Comparison of ENCODE assay signal across 1 cellular context in the genomic region with DNA sequence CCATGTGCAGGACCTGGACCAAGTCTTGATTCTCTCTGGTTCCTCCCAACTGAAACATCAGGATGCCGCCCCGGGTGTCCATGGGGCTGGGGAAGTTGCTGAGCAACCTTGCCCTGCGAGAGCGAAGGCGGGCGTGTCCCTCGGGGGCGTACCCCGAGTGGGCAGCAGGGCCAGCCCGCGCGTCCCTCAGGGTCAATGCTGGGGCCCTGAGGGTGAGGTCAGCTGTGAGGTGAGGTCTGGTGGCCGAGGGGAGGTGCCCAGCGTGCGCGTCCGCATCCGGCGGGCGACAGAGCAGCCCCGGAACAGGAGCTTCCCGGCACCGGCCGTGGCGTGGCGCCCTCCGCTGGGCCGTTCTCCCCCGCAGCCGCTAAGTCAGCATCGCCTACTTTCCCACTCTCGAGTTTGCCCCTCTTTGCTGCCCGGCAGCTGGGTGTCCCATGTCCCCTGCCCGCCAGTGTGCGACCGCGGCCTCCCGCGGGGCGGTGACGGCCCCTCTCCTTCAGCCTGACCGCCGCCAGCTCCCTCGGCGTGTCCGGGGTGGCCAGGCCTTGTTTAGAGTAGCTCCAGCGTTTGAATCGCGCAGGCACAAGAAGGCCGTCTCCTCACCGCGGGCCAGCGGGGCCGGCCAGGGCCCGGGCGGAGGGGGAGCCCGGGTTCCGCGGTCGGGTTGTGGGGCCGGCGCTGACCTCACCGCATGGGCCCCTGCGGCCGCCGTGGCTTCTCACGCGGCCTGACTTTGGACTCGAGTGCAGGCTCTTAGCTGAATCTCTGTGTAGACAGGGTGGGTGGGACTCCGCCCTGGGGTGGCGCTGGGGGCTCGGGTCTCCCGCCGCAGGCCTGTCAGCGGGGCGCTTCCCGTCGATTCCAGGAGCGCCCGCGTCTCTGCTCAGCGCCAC.
TF ChIP-seq lines count a peak whose summit lies in the region.

No MANE protein-coding gene starts in this region.

TF ChIP-seq in HEK293, 187 proteins besides CTCF, POLR2A, EP300 and RAD21 (continued from another document and continues in another):
- TF ChIP-seq, protein P1, sequence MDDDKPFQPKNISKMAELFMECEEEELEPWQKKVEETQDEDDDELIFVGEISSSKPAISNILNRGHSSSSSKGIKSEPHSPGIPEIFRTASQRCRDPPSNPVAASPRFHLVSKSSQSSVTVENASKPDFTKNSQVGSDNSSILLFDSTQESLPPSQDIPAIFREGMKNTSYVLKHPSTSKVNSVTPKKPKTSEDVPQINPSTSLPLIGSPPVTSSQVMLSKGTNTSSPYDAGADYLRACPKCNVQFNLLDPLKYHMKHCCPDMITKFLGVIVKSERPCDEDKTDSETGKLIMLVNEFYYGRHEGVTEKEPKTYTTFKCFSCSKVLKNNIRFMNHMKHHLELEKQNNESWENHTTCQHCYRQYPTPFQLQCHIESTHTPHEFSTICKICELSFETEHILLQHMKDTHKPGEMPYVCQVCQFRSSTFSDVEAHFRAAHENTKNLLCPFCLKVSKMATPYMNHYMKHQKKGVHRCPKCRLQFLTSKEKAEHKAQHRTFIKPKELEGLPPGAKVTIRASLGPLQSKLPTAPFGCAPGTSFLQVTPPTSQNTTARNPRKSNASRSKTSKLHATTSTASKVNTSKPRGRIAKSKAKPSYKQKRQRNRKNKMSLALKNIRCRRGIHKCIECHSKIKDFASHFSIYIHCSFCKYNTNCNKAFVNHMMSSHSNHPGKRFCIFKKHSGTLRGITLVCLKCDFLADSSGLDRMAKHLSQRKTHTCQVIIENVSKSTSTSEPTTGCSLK (tag by site-specific recombination; IDR thresholded peaks at IDR 0.05) = no peak
- TF ChIP-seq ZNF529 (tag by site-specific recombination; IDR thresholded peaks at IDR 0.05; ENCODE audit: insufficient replicate concordance) (no peak), ZNF530 (tag by site-specific recombination; IDR thresholded peaks at IDR 0.05; ENCODE audit: low read depth) (no peak), HOXC10 (CRISPR knock-in tag; IDR thresholded peaks at IDR 0.05) (no peak), ZNF792 (tag by site-specific recombination; IDR thresholded peaks at IDR 0.05) (peak; percentile 48; the same call in 1 of the 2 replicates), OVOL3 (tag by site-specific recombination; IDR thresholded peaks at IDR 0.05) (0 out of 2 replicates have a peak, but pooled peaks have one; percentile 28), ZNF600 (tag by site-specific recombination; IDR thresholded peaks at IDR 0.05) (peak; percentile 89), ZNF837 (tag by site-specific recombination; IDR thresholded peaks at IDR 0.05) (no peak), ZBTB8A (tag by site-specific recombination; IDR thresholded peaks at IDR 0.05) (peak; percentile 95), ZBTB10 (tag by site-specific recombination; IDR thresholded peaks at IDR 0.05) (peak; percentile 74), ZBTB48 (tag by site-specific recombination; IDR thresholded peaks at IDR 0.05) (0 out of 2 replicates have a peak, but pooled peaks have one; percentile 15), ZNF48 (tag by site-specific recombination; IDR thresholded peaks at IDR 0.05) (no peak), ZNF16 (tag by site-specific recombination; IDR thresholded peaks at IDR 0.05; ENCODE audit: low read depth) (no peak), TCF7L2 (IDR thresholded peaks at IDR 0.05; ENCODE audit: borderline replicate concordance, low read depth, low read length) (no peak), ZNF561 (tag by site-specific recombination; IDR thresholded peaks at IDR 0.05; ENCODE audit: borderline replicate concordance) (0 out of 2 replicates have a peak, but pooled peaks have one; percentile 47), MYNN (tag by site-specific recombination; IDR thresholded peaks at IDR 0.05; ENCODE audit: borderline replicate concordance) (no peak), ZNF658 (tag by site-specific recombination; IDR thresholded peaks at IDR 0.05) (no peak), ZNF239 (tag by site-specific recombination; IDR thresholded peaks at IDR 0.05) (0 out of 2 replicates have a peak, but pooled peaks have one; percentile 13), ZNF501 (tag by site-specific recombination; IDR thresholded peaks at IDR 0.05) (peak; percentile 85), ZFP37 (tag by site-specific recombination; IDR thresholded peaks at IDR 0.05) (0 out of 2 replicates have a peak, but pooled peaks have one; percentile 64), ZXDB (tag by site-specific recombination; IDR thresholded peaks at IDR 0.05) (peak; percentile 59), GLIS2 (tag by site-specific recombination; IDR thresholded peaks at IDR 0.05) (peak; percentile 87), ZEB2 (tag by site-specific recombination; IDR thresholded peaks at IDR 0.05) (peak; percentile 74), KLF8 (tag by site-specific recombination; IDR thresholded peaks at IDR 0.05) (peak; percentile 42; the same call in 1 of the 2 replicates), MZF1 (tag by site-specific recombination; IDR thresholded peaks at IDR 0.05; ENCODE audit: borderline replicate concordance) (no peak), ZNF169 (tag by site-specific recombination; IDR thresholded peaks at IDR 0.05) (no peak), GLI4 (tag by site-specific recombination; IDR thresholded peaks at IDR 0.05) (peak; percentile 64; the same call in 1 of the 2 replicates), ZNF174 (tag by site-specific recombination; IDR thresholded peaks at IDR 0.05) (no peak), ZNF747 (tag by site-specific recombination; IDR thresholded peaks at IDR 0.05) (no peak), SP3 (tag by site-specific recombination; IDR thresholded peaks at IDR 0.05) (peak; percentile 58), ZBTB20 (tag by site-specific recombination; IDR thresholded peaks at IDR 0.05) (peak; percentile 96), ZSCAN23 (tag by site-specific recombination; IDR thresholded peaks at IDR 0.05) (no peak), ZNF394 (tag by site-specific recombination; IDR thresholded peaks at IDR 0.05; ENCODE audit: borderline replicate concordance) (peak; percentile 71; the same call in 1 of the 2 replicates), ZNF157 (tag by site-specific recombination; IDR thresholded peaks at IDR 0.05) (no peak), ZNF362 (tag by site-specific recombination; IDR thresholded peaks at IDR 0.05) (no peak), PBX3 (CRISPR knock-in tag; IDR thresholded peaks at IDR 0.05) (no peak), ZNF248 (tag by site-specific recombination; IDR thresholded peaks at IDR 0.05) (no peak)
- TF ChIP-seq, protein P2, sequence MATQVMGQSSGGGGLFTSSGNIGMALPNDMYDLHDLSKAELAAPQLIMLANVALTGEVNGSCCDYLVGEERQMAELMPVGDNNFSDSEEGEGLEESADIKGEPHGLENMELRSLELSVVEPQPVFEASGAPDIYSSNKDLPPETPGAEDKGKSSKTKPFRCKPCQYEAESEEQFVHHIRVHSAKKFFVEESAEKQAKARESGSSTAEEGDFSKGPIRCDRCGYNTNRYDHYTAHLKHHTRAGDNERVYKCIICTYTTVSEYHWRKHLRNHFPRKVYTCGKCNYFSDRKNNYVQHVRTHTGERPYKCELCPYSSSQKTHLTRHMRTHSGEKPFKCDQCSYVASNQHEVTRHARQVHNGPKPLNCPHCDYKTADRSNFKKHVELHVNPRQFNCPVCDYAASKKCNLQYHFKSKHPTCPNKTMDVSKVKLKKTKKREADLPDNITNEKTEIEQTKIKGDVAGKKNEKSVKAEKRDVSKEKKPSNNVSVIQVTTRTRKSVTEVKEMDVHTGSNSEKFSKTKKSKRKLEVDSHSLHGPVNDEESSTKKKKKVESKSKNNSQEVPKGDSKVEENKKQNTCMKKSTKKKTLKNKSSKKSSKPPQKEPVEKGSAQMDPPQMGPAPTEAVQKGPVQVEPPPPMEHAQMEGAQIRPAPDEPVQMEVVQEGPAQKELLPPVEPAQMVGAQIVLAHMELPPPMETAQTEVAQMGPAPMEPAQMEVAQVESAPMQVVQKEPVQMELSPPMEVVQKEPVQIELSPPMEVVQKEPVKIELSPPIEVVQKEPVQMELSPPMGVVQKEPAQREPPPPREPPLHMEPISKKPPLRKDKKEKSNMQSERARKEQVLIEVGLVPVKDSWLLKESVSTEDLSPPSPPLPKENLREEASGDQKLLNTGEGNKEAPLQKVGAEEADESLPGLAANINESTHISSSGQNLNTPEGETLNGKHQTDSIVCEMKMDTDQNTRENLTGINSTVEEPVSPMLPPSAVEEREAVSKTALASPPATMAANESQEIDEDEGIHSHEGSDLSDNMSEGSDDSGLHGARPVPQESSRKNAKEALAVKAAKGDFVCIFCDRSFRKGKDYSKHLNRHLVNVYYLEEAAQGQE (tag by site-specific recombination; IDR thresholded peaks at IDR 0.05) = peak; percentile 20; the same call in 1 of the 2 replicates
- TF ChIP-seq, protein P3, sequence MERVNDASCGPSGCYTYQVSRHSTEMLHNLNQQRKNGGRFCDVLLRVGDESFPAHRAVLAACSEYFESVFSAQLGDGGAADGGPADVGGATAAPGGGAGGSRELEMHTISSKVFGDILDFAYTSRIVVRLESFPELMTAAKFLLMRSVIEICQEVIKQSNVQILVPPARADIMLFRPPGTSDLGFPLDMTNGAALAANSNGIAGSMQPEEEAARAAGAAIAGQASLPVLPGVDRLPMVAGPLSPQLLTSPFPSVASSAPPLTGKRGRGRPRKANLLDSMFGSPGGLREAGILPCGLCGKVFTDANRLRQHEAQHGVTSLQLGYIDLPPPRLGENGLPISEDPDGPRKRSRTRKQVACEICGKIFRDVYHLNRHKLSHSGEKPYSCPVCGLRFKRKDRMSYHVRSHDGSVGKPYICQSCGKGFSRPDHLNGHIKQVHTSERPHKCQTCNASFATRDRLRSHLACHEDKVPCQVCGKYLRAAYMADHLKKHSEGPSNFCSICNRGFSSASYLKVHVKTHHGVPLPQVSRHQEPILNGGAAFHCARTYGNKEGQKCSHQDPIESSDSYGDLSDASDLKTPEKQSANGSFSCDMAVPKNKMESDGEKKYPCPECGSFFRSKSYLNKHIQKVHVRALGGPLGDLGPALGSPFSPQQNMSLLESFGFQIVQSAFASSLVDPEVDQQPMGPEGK (tag by site-specific recombination; IDR thresholded peaks at IDR 0.05) = 0 out of 2 replicates have a peak, but pooled peaks have one; percentile 61
- TF ChIP-seq, protein P4, sequence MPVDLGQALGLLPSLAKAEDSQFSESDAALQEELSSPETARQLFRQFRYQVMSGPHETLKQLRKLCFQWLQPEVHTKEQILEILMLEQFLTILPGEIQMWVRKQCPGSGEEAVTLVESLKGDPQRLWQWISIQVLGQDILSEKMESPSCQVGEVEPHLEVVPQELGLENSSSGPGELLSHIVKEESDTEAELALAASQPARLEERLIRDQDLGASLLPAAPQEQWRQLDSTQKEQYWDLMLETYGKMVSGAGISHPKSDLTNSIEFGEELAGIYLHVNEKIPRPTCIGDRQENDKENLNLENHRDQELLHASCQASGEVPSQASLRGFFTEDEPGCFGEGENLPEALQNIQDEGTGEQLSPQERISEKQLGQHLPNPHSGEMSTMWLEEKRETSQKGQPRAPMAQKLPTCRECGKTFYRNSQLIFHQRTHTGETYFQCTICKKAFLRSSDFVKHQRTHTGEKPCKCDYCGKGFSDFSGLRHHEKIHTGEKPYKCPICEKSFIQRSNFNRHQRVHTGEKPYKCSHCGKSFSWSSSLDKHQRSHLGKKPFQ (tag by site-specific recombination; IDR thresholded peaks at IDR 0.05) = 0 out of 2 replicates have a peak, but pooled peaks have one; percentile 13
- TF ChIP-seq, protein P5, sequence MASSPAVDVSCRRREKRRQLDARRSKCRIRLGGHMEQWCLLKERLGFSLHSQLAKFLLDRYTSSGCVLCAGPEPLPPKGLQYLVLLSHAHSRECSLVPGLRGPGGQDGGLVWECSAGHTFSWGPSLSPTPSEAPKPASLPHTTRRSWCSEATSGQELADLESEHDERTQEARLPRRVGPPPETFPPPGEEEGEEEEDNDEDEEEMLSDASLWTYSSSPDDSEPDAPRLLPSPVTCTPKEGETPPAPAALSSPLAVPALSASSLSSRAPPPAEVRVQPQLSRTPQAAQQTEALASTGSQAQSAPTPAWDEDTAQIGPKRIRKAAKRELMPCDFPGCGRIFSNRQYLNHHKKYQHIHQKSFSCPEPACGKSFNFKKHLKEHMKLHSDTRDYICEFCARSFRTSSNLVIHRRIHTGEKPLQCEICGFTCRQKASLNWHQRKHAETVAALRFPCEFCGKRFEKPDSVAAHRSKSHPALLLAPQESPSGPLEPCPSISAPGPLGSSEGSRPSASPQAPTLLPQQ (tag by site-specific recombination; IDR thresholded peaks at IDR 0.05) = peak; percentile 78
